In the genomic region with DNA sequence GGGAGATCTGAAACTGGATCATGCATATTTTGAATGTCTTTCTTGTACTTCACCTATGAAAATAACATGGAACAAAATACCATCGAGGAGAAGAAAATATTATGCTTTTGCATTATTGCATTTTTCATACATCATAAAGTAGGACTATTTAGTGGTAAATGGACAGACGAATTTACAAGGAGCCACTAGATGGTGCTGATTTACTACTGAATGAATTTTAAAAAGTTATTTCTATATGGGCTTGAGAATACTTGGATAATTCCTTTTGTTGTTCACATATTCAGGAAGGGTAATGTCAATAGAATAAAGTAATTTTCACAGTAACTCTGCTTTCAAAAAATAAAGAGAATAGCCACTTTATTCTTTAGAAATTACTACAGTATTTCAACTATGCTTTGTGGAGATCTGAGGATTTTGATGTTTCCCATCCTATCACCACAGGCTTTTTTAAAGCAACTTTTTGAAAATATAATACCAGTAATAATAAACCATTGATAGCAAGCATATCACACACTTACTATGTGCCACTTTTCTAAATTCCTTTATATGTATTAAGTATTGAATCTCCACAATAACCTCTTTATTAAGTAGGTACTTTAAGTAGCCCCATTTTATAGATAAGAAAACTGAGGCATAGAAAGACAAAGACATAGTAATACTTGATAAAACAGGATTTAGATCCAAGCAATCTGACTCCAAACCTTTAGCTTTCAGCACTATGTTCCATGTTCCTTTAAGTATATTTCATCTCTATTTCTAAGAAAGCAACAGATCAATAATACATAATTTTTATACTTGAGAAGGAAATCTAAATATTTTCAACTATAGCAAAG, we compare ENCODE assay signal across 8 cellular contexts. TPM values are rescaled to one million over a fixed set of nuclear protein-coding genes. Genes with fewer than 3 reads are reported as not detected.
DNase-seq lines count a peak whose midpoint lies in the region; ATAC-seq and TF ChIP-seq lines count a peak whose summit lies in the region.

No MANE protein-coding gene starts in this region.

- 5 to 12% (median 7%) methylated on average over 2 of the region's 2 CpGs for WGBS in psoas muscle, 3 donors

- H3K27me3 ChIP-seq in psoas muscle (ENCODE audit: insufficient read depth in 3 of 3, low read length in 2 of 3) = no peaks in the 10 kb centered on the region

- no peaks in the 10 kb centered on the region for H3K9me3 Mint-ChIP-seq in activated CD8-positive, alpha-beta T cell treated with anti-CD3 and anti-CD28 coated beads for 36 hours
- no peaks in the 10 kb centered on the region for H3K9me3 Mint-ChIP-seq in activated CD8-positive, alpha-beta T cell treated with anti-CD3 and anti-CD28 coated beads, Interleukin-2, amount 10 ng/mL, durations not matched to agents 7 days and 5 days (ENCODE audit: insufficient read depth)
- H3K9me3 Mint-ChIP-seq in endothelial cell (ENCODE audit: unreplicated experiment) = no peaks in the 10 kb centered on the region

- H3K36me3 Mint-ChIP-seq in activated CD8-positive, alpha-beta T cell treated with anti-CD3 and anti-CD28 coated beads for 36 hours (ENCODE audit: low read depth) = no peaks in the 10 kb centered on the region
- no peaks in the 10 kb centered on the region for H3K36me3 Mint-ChIP-seq in activated CD8-positive, alpha-beta T cell treated with anti-CD3 and anti-CD28 coated beads, Interleukin-2, amount 10 ng/mL, durations not matched to agents 7 days and 5 days (ENCODE audit: low read depth)
- no peaks in the 10 kb centered on the region for H3K36me3 Mint-ChIP-seq in endothelial cell (ENCODE audit: low read depth, unreplicated experiment)

- CTCF ChIA-PET in activated CD8-positive, alpha-beta T cell treated with anti-CD3 and anti-CD28 coated beads for 36 hours (lab: Charles Lee) = no interaction called here
- CTCF ChIA-PET in activated CD8-positive, alpha-beta T cell treated with anti-CD3 and anti-CD28 coated beads, Interleukin-2, amount 10 ng/mL, durations not matched to agents 7 days and 5 days (lab: Charles Lee) = no interaction called here

- H3K4me1 Mint-ChIP-seq in activated CD8-positive, alpha-beta T cell treated with anti-CD3 and anti-CD28 coated beads for 36 hours (ENCODE audit: low read depth) = no peaks in the 10 kb centered on the region
- H3K4me1 Mint-ChIP-seq in activated CD8-positive, alpha-beta T cell treated with anti-CD3 and anti-CD28 coated beads, Interleukin-2, amount 10 ng/mL, durations not matched to agents 7 days and 5 days (ENCODE audit: low read depth) = no peaks in the 10 kb centered on the region
- H3K4me1 Mint-ChIP-seq in endothelial cell (ENCODE audit: unreplicated experiment) = no peaks in the 10 kb centered on the region

- H3K4me1 ChIP-seq in psoas muscle = no peaks in the 10 kb centered on the region

- TF ChIP-seq CTCF in activated CD8-positive, alpha-beta T cell treated with anti-CD3 and anti-CD28 coated beads for 36 hours (IDR thresholded peaks at IDR 0.05) = peak; percentile 56
- TF ChIP-seq CTCF in endothelial cell (IDR thresholded peaks at IDR 0.05; ENCODE audit: unreplicated experiment) = peak; percentile 64
- TF ChIP-seq CTCF in psoas muscle (IDR thresholded peaks at IDR 0.05) = peak; percentile 43

- no peaks in the 10 kb centered on the region for H3K36me3 ChIP-seq in psoas muscle (ENCODE audit: insufficient read depth in 1 of 2, low read depth in 1 of 2)

- POLR2A ChIA-PET in activated CD8-positive, alpha-beta T cell treated with anti-CD3 and anti-CD28 coated beads for 36 hours (lab: Charles Lee) = no interaction called here
- POLR2A ChIA-PET in activated CD8-positive, alpha-beta T cell treated with anti-CD3 and anti-CD28 coated beads, Interleukin-2, amount 10 ng/mL, durations not matched to agents 7 days and 5 days (lab: Charles Lee) = no interaction called here

- no peak overlapping the region for H3K27ac ChIP-seq in psoas muscle

- no peak overlapping the region for H3K4me3 ChIP-seq in psoas muscle

- H3K4me3 Mint-ChIP-seq in activated CD8-positive, alpha-beta T cell treated with anti-CD3 and anti-CD28 coated beads for 36 hours = no peak overlapping the region
- H3K4me3 Mint-ChIP-seq in activated CD8-positive, alpha-beta T cell treated with anti-CD3 and anti-CD28 coated beads, Interleukin-2, amount 10 ng/mL, durations not matched to agents 7 days and 5 days = no peak overlapping the region
- H3K4me3 Mint-ChIP-seq in endothelial cell (ENCODE audit: unreplicated experiment) = no peak overlapping the region

- H3K27ac Mint-ChIP-seq in activated CD8-positive, alpha-beta T cell treated with anti-CD3 and anti-CD28 coated beads for 36 hours = no peak overlapping the region
- no peak overlapping the region for H3K27ac Mint-ChIP-seq in activated CD8-positive, alpha-beta T cell treated with anti-CD3 and anti-CD28 coated beads, Interleukin-2, amount 10 ng/mL, durations not matched to agents 7 days and 5 days
- no peak overlapping the region for H3K27ac Mint-ChIP-seq in endothelial cell (ENCODE audit: unreplicated experiment)

- ATAC-seq in activated CD8-positive, alpha-beta T cell treated with anti-CD3 and anti-CD28 coated beads for 36 hours = no peak
- ATAC-seq in activated CD8-positive, alpha-beta T cell treated with anti-CD3 and anti-CD28 coated beads, Interleukin-2, amount 10 ng/mL, durations not matched to agents 7 days and 5 days = no peak
- ATAC-seq in psoas muscle = no peak
- no peak for ATAC-seq in HG02981 (IDR thresholded peaks at IDR 0.05; ENCODE audit: unreplicated experiment)

- no peaks in the 10 kb centered on the region for H3K27me3 Mint-ChIP-seq in activated CD8-positive, alpha-beta T cell treated with anti-CD3 and anti-CD28 coated beads for 36 hours
- no peaks in the 10 kb centered on the region for H3K27me3 Mint-ChIP-seq in activated CD8-positive, alpha-beta T cell treated with anti-CD3 and anti-CD28 coated beads, Interleukin-2, amount 10 ng/mL, durations not matched to agents 7 days and 5 days (ENCODE audit: low read depth)
- H3K27me3 Mint-ChIP-seq in endothelial cell (ENCODE audit: unreplicated experiment) = peaks cover 9% of the 10 kb centered on the region

- H3K9me3 ChIP-seq in psoas muscle = no peaks in the 10 kb centered on the region

- intact Hi-C loops in activated CD8-positive, alpha-beta T cell treated with anti-CD3 and anti-CD28 coated beads for 36 hours (cut with micrococcal nuclease) = loop anchor here (10.0 kb wide), 1 partner anchor 406 kb away; no protein-coding TSS in a partner anchor
- intact Hi-C loops in psoas muscle (cut with DNase I) (no loop called here), posterior cingulate gyrus (cut with DNase I) (loop anchor here (5.0 to 10.0 kb wide), 2 partner anchors 406 to 1446 kb away; no protein-coding TSS in a partner anchor)

- no peak for DNase-seq in activated CD8-positive, alpha-beta T cell treated with anti-CD3 and anti-CD28 coated beads for 36 hours
- no peak for DNase-seq in activated CD8-positive, alpha-beta T cell treated with anti-CD3 and anti-CD28 coated beads, Interleukin-2, amount 10 ng/mL, durations not matched to agents 7 days and 5 days
- DNase-seq in NCI-H526 (lab: John Stamatoyannopoulos, UW) = peak; percentile 6 to 51
- DNase-seq in endothelial cell (ENCODE audit: low spot score) = no peak
- no peak for DNase-seq in psoas muscle
- DNase-seq in GM19238 (ENCODE audit: insufficient read length, low spot score) = no peak
- no peak for DNase-seq in posterior cingulate gyrus

RNA-seq across cellular contexts. Expression of gene NEBL, which starts 38.6 kb away (rescaled TPM):
- total RNA-seq in activated CD8-positive, alpha-beta T cell treated with anti-CD3 and anti-CD28 coated beads for 36 hours = under 1 TPM; 0.07 to 0.34 TPM
- total RNA-seq in activated CD8-positive, alpha-beta T cell treated with anti-CD3 and anti-CD28 coated beads, Interleukin-2, amount 10 ng/mL, durations not matched to agents 7 days and 5 days = not detected
- total RNA-seq in endothelial cell (ENCODE audit: unreplicated experiment) (1.7 TPM), psoas muscle (1 to 10 TPM in 3 of 4 donors, under 1 TPM in 1; 0.89 to 1.5 (median 1.3) TPM)
- polyA plus RNA-seq in psoas muscle = under 1 TPM; 0.35 to 0.78 (median 0.77) TPM

Comparison
In these comparisons a context has a peak if more than half of its experiments do, and no peak if none do; other contexts are left out.
1. DNase-seq: peak in NCI-H526 (2 of 2); none in activated CD8-positive, alpha-beta T cell treated with anti-CD3 and anti-CD28 coated beads for 36 hours (single experiment), activated CD8-positive, alpha-beta T cell treated with anti-CD3 and anti-CD28 coated beads, Interleukin-2, amount 10 ng/mL, durations not matched to agents 7 days and 5 days (single experiment), endothelial cell (single experiment), psoas muscle (0 of 2), GM19238 (single experiment) and posterior cingulate gyrus (0 of 10).
2. intact Hi-C loops: an anchor here in activated CD8-positive, alpha-beta T cell treated with anti-CD3 and anti-CD28 coated beads for 36 hours (10.0 kb wide) and posterior cingulate gyrus (5.0 to 10.0 kb wide); none called in psoas muscle.
3. Peak in every context shown above with its lines, with median percentiles within 50 percentile points of each other: CTCF ChIP-seq.